In the genomic region with DNA sequence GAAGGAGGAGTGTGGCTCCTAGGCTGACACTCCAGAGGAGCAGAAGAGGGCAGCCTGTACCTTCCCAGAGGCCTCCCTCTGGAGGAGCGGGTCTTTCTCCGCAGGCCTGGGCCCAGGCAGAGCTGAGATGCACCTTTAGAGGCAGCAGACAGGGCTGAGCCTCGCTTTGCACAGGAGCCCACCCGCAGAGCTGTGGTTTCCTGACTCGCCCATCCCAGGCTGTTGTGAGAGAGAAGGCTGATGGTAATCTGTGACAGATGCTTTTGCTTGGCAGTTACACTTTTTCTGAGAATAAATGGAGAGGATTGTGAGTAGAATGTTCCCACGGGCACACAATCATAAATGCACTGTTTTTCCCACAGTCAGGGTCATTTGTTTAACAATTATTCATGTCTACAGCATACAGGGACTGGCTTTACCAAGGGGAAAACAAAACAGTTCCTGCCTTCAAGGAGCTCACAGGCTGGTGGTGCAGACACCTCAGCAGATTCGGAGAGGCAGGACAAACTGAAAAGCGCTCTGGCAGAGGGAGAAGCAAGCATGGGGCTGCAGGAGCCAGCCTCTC, we compare ENCODE assay signal across 8 cellular contexts. TPM values are rescaled to one million over a fixed set of nuclear protein-coding genes. Genes with fewer than 3 reads are reported as not detected.
DNase-seq lines count a peak whose midpoint lies in the region; ATAC-seq and TF ChIP-seq lines count a peak whose summit lies in the region.

No MANE protein-coding gene starts in this region.

- ATAC-seq in GM19395 (IDR thresholded peaks at IDR 0.05; ENCODE audit: unreplicated experiment) (peak; percentile 73), HG03571 (IDR thresholded peaks at IDR 0.05; ENCODE audit: unreplicated experiment) (peak; percentile 74)

- peaks cover 6% of the 10 kb centered on the region for H3K36me3 Mint-ChIP-seq in nephron (ENCODE audit: low read depth)

- H3K9me3 Mint-ChIP-seq in nephron: no peaks in the 10 kb centered on the region

- no peaks in the 10 kb centered on the region for H3K4me1 ChIP-seq in ovary (ENCODE audit: insufficient read depth)

- intact Hi-C loops in ovary (cut with DNase I): no loop called here

- DNase-seq in WERI-Rb-1 (peak; percentile 58), brain pericyte (ENCODE audit: low read depth, low spot score) (peak; percentile 83), NOMO-1 treated with dmso at 0.1 percent for 144 hours (lab: John Stamatoyannopoulos, UW; ENCODE audit: unreplicated experiment) (no peak), NCI-H2081 (lab: John Stamatoyannopoulos, UW) (no peak), ovary (no peak)

- H3K4me3 ChIP-seq in WERI-Rb-1 (ENCODE audit: low read depth, low read length): no peak overlapping the region
- H3K4me3 ChIP-seq in ovary: no peak overlapping the region

- H3K27ac ChIP-seq in WERI-Rb-1 (peak overlapping the region; percentile 46), ovary (no peak overlapping the region)

- H3K36me3 ChIP-seq in WERI-Rb-1 (no peaks in the 10 kb centered on the region), ovary (no peaks in the 10 kb centered on the region)

- TF ChIP-seq CTCF in WERI-Rb-1 (IDR thresholded peaks at IDR 0.05; ENCODE audit: low read depth, low read length) (0 out of 2 replicates have a peak, but pooled peaks have one; percentile 4), nephron (IDR thresholded peaks at IDR 0.05; ENCODE audit: unreplicated experiment in 3 of 3) (no peak), ovary (IDR thresholded peaks at IDR 0.05) (no peak)

- H3K4me1 Mint-ChIP-seq in nephron: peaks cover 38% of the 10 kb centered on the region

- no peaks in the 10 kb centered on the region for H3K27me3 Mint-ChIP-seq in nephron (ENCODE audit: low read depth)

- WGBS in ovary, 3 donors: 70 to 72% (median 72%) methylated on average over 8 of the region's 8 CpGs

- no peak overlapping the region for H3K4me3 Mint-ChIP-seq in nephron

- no peaks in the 10 kb centered on the region for H3K27me3 ChIP-seq in WERI-Rb-1 (ENCODE audit: insufficient read depth, low read depth, severe bottlenecking)
- no peaks in the 10 kb centered on the region for H3K27me3 ChIP-seq in ovary

- no peak for TF ChIP-seq EP300 in ovary (IDR thresholded peaks at IDR 0.05)

- H3K27ac Mint-ChIP-seq in nephron: peak overlapping the region; percentile 31 to 77 (median 58)

- no peaks in the 10 kb centered on the region for H3K9me3 ChIP-seq in WERI-Rb-1 (ENCODE audit: severe bottlenecking)
- H3K9me3 ChIP-seq in ovary: no peaks in the 10 kb centered on the region

- no peak for TF ChIP-seq POLR2A in ovary (IDR thresholded peaks at IDR 0.05)

RNA-seq across cellular contexts. Expression of a gene that starts 13.9 kb away (rescaled TPM):
- total RNA-seq in ovary: 10 to 100 TPM; 41.0 to 95.0 (median 66.1) TPM
- polyA plus RNA-seq in ovary: 100 to 1,000 TPM in 1 of 2 donors, 10 to 100 TPM in 1; 50.6 to 105 TPM

Comparison
In these comparisons a context has a peak if more than half of its experiments do, and no peak if none do; other contexts are left out.
1. DNase-seq: peak in WERI-Rb-1 (single experiment) and brain pericyte (single experiment); none in NOMO-1 treated with dmso at 0.1 percent for 144 hours (single experiment), NCI-H2081 (0 of 2) and ovary (0 of 5).